In the genomic region with DNA sequence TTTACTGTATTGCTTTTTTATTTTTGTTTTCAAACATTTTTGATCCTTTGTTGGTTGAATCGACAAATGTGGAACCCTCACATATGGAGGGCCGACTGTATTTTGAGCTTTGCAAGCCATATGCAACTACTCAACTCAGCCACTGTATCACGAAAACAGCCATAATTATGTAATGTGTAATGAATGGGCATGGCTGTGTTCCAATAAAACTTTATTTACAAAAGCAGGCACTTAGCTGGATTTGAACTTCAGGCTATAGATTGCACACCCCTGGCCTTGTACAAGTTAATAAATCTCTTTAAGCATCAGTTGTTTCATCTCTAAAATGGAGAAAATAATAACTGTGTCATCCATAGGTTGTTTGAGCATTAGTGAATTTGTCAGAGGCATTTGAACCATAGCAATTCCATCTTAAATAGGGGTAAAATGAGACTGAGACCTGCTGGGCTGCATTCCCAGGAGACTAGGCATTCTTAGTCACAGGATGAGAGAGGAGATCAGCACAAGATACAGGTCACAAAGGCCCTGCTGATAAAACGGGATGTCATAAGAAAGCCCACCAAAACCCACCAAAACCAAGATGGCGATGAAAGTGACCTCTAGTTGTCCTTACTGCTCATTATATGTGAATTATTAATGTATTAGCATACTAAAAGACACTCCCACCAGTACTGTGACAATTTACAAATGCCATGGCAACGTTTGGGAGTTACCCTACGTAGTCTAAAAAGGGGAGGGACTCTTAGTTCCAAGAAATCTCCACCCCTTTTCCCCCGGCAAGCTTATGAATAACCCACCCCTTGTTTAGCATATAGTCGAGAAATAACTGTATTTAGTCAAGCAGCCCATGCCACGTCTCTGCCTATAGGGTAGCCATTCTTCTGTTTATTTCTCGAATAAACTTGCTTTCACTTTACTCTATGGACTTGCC, we compare ENCODE assay signal across 24 cellular contexts. TPM values are rescaled to one million over a fixed set of nuclear protein-coding genes. Genes with fewer than 3 reads are reported as not detected.
DNase-seq lines count a peak whose midpoint lies in the region; ATAC-seq, FAIRE-seq and TF ChIP-seq lines count a peak whose summit lies in the region.
"Had no signal": no experiment of that assay in that cellular context is flagged by ENCODE, and none has a peak within 500 bp of the region (broad histone marks: within the 10 kb centered on the region; RNA-seq: fewer than 3 reads in every experiment).

No MANE protein-coding gene starts in this region.

- CTCF ChIA-PET in WTC11 (lab: Charles Lee) = interaction anchor here (0.9 kb wide), 1 partner anchor 107 kb away, joined by 3 read pairs; no protein-coding TSS in a partner anchor

- H3K4me3 Mint-ChIP-seq in WTC11 = no peak overlapping the region
- H3K4me3 Mint-ChIP-seq: CD4-positive, alpha-beta T cell; IgD-negative memory B cell; T-helper 1 cell treated with Interleukin-12 subunit alpha and Interleukin-12 subunit beta and Interleukin-4 antibody, amounts not matched to agents 30 μg/mL and 1 μg/mL, for 36 hours had no signal

- peaks cover 69% of the 10 kb centered on the region for H3K4me1 Mint-ChIP-seq in WTC11
- H3K4me1 Mint-ChIP-seq: IgD-negative memory B cell had no signal

- peak overlapping the region; percentile 14; the same call in 1 of the 2 replicates for H3K27ac Mint-ChIP-seq in WTC11
- H3K27ac Mint-ChIP-seq: CD4-positive, alpha-beta T cell; T-helper 1 cell treated with Interleukin-12 subunit alpha and Interleukin-12 subunit beta and Interleukin-4 antibody, amounts not matched to agents 30 μg/mL and 1 μg/mL, for 36 hours had no signal

- no peak for TF ChIP-seq CTCF in WTC11 (IDR thresholded peaks at IDR 0.05)

- POLR2A ChIA-PET in WTC11 (lab: Charles Lee) = no interaction called here

- no peak for ATAC-seq in WTC11
- ATAC-seq in HG03025 (IDR thresholded peaks at IDR 0.05; ENCODE audit: low FRiP score, unreplicated experiment) = no peak
- ATAC-seq: Panc1 had no signal

- no peak for FAIRE-seq in HTR-8/SVneo (lab: Jason Lieb, UNC)
- FAIRE-seq: A204.1, D721Med, H54 had no signal

- H3K9me3 Mint-ChIP-seq in WTC11 = peaks cover 5% of the 10 kb centered on the region; the same call in 1 of the 2 replicates
- H3K9me3 Mint-ChIP-seq: CD4-positive, alpha-beta T cell; T-helper 1 cell treated with Interleukin-12 subunit alpha and Interleukin-12 subunit beta and Interleukin-4 antibody, amounts not matched to agents 30 μg/mL and 1 μg/mL, for 36 hours had no signal

- no peaks in the 10 kb centered on the region for H3K27me3 Mint-ChIP-seq in WTC11 (ENCODE audit: low read depth)

- DNase-seq in ELF-1 (ENCODE audit: low read depth, low spot score) (peak; percentile 40), NCI-H69 (lab: John Stamatoyannopoulos, UW) (peak; percentile 68), WTC11 (ENCODE audit: low spot score) (no peak), islet precursor cell (peak; percentile 61), HTR-8/SVneo (ENCODE audit: insufficient read length, low spot score) (no peak), Ammon's horn (ENCODE audit: low spot score) (no peak)
- DNase-seq in activated CD4-positive, CD25-positive, alpha-beta regulatory T cell treated with anti-CD3 and anti-CD28 coated beads, Interleukin-2, amount 50 U/mL, for 72 hours = no peak
- DNase-seq: CD4-positive, alpha-beta T cell; NCI-H1092; NCI-H1417 treated with DMSO at 0.1 percent for 48 hours; NCI-H1694 treated with DMSO at 0.1 percent for 48 hours; NCI-H2081; NCI-H226; NCI-H510A; NK-92 treated with Interleukin-12 subunit alpha and Interleukin-12 subunit beta, amount 100 ng/mL, for 24 hours; SHP77; SW 1271 had no signal

- no peaks in the 10 kb centered on the region for H3K36me3 Mint-ChIP-seq in WTC11
- H3K36me3 Mint-ChIP-seq: IgD-negative memory B cell had no signal

TF ChIP-seq in WTC11, 78 proteins besides CTCF, POLR2A, EP300 and RAD21:
- TF ChIP-seq SMAD3 (CRISPR knock-in tag; IDR thresholded peaks at IDR 0.05; ENCODE audit: borderline replicate concordance) (no peak), JAZF1 (CRISPR knock-in tag; IDR thresholded peaks at IDR 0.05) (no peak), RORB (CRISPR knock-in tag; IDR thresholded peaks at IDR 0.05) (no peak), SMAD4 (CRISPR knock-in tag; IDR thresholded peaks at IDR 0.05) (no peak), TP53 (CRISPR knock-in tag; IDR thresholded peaks at IDR 0.05) (no peak)
- TF ChIP-seq, protein P1, sequence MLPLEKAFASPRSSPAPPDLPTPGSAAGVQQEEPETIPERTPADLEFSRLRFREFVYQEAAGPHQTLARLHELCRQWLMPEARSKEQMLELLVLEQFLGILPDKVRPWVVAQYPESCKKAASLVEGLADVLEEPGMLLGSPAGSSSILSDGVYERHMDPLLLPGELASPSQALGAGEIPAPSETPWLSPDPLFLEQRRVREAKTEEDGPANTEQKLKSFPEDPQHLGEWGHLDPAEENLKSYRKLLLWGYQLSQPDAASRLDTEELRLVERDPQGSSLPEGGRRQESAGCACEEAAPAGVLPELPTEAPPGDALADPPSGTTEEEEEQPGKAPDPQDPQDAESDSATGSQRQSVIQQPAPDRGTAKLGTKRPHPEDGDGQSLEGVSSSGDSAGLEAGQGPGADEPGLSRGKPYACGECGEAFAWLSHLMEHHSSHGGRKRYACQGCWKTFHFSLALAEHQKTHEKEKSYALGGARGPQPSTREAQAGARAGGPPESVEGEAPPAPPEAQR (CRISPR knock-in tag; IDR thresholded peaks at IDR 0.05) = no peak
- TF ChIP-seq, protein P2, sequence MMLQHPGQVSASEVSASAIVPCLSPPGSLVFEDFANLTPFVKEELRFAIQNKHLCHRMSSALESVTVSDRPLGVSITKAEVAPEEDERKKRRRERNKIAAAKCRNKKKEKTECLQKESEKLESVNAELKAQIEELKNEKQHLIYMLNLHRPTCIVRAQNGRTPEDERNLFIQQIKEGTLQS (CRISPR knock-in tag; conservative IDR thresholded peaks at IDR 0.05) = no peak

RNA-seq across cellular contexts. Expression of a gene that starts 13.7 kb away (rescaled TPM):
- total RNA-seq in WTC11 (2021) = 33.4 to 33.8 TPM (median 33.6 TPM) in 3 replicates

Comparison
In these comparisons a context has a peak if more than half of its experiments do, and no peak if none do; other contexts are left out.
1. DNase-seq: peak in ELF-1 (single experiment), NCI-H69 (single experiment) and islet precursor cell (single experiment); none in WTC11 (single experiment), HTR-8/SVneo (single experiment), Ammon's horn (single experiment) and activated CD4-positive, CD25-positive, alpha-beta regulatory T cell treated with anti-CD3 and anti-CD28 coated beads, Interleukin-2, amount 50 U/mL, for 72 hours (single experiment).